Comparison of ENCODE assay signal across 1 cellular context in the genomic region with DNA sequence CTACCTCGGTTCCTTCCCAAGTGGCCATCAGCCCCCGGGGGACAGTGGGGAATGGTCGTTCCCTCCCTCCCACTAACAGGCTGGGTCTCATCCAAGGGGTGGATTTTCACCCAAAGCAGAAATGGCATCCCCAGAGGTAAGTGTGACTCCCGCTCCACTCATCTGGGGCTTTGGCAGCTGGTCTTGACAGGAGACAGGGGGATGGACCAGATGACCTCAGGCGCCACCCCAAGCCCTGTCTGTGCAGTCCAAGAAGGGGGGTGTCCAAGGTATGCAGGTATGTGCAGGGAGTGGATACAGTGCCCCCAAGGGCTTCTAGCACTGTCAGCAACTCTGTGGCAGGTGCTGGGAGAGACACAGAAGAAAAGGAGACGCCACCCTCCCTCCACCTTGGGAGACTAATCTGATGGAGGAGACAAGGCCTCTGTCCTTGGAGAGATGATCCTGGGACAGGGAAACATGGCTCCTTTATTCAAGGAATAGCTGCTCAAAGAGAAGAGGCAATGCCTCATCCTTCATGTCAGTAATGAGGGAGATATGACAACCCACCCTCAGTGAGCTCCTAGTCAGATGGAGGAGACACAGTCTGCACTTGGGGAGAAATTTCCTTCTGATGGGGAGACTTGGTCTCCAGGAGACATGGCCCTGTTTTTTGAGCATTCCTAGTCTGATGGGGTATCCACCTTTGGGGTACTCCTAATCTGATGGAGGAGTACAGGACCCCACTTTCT.
A peak's percentile ranks its signal among the peaks of the same experiment; 100 is the strongest.
TF ChIP-seq lines count a peak whose summit lies in the region.

No MANE protein-coding gene starts in this region.

TF ChIP-seq in HepG2, 621 proteins besides CTCF, POLR2A, EP300 and RAD21:
- TF ChIP-seq BHLHE40 (IDR thresholded peaks at IDR 0.05; ENCODE audit: low read length) (no peak), CENPBD1 (CRISPR knock-in tag; IDR thresholded peaks at IDR 0.05; ENCODE audit: borderline replicate concordance, low read depth) (no peak), SOX6 (IDR thresholded peaks at IDR 0.05) (no peak), SOX6 (CRISPR knock-in tag; IDR thresholded peaks at IDR 0.05) (no peak), EED (CRISPR knock-in tag; IDR thresholded peaks at IDR 0.05) (no peak), ZSCAN22 (CRISPR knock-in tag; IDR thresholded peaks at IDR 0.05) (peak; percentile 96), ELF4 (CRISPR knock-in tag; IDR thresholded peaks at IDR 0.05; ENCODE audit: borderline replicate concordance) (no peak), ZNF672 (CRISPR knock-in tag; IDR thresholded peaks at IDR 0.05) (peak; percentile 58; the same call in 1 of the 2 replicates), ZBTB1 (CRISPR knock-in tag; IDR thresholded peaks at IDR 0.05; ENCODE audit: borderline replicate concordance) (no peak), CBX2 (IDR thresholded peaks at IDR 0.05; ENCODE audit: low read depth, low read length) (no peak), CBX2 (CRISPR knock-in tag; IDR thresholded peaks at IDR 0.05; ENCODE audit: low read depth) (no peak), ATF1 (CRISPR knock-in tag; IDR thresholded peaks at IDR 0.05) (no peak), ZMYM4 (CRISPR knock-in tag; IDR thresholded peaks at IDR 0.05) (no peak)
